In the genomic region with DNA sequence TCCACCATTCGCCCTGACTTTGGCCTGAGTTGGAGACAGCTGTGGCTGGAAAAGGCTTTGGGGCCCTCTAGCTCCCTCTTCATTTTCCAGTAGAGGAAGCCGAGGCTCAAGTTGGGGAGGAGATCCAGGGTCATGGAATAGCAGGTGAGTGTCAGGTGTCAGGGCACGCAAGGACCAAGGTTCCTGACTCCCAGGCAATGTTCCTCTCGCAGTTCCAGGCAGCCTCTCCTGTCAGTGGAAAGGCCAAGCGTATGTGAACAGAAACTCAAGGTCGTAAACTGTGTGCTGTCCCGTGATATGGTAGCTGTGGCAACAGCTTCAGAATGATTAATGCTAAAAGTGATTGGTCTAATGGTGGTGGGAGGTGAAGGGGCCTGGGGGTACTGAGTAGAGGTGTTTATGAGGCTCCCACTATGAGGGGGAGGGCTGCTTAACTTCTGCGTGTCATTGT, we compare ENCODE assay signal across 27 cellular contexts. TPM values are rescaled to one million over a fixed set of nuclear protein-coding genes. Genes with fewer than 3 reads are reported as not detected.
A peak's percentile ranks its signal among the peaks of the same experiment; 100 is the strongest.
DNase-seq lines count a peak whose midpoint lies in the region; ATAC-seq and TF ChIP-seq lines count a peak whose summit lies in the region.
"Had no signal": no experiment of that assay in that cellular context is flagged by ENCODE, and none has a peak within 500 bp of the region (broad histone marks: within the 10 kb centered on the region; RNA-seq: fewer than 3 reads in every experiment).

No MANE protein-coding gene starts in this region.

- DNase-seq in natural killer cell treated with Interleukin-12 subunit alpha and Interleukin-12 subunit beta and Interleukin-15 and Interleukin-18, amount 100 ng/mL, for 72 hours (ENCODE audit: low spot score): peak; percentile 31
- no peak for DNase-seq in natural killer cell
- peak; percentile 13 for DNase-seq in fibroblast of villous mesenchyme (ENCODE audit: low read depth)
- no peak for DNase-seq in neural progenitor cell (ENCODE audit: low spot score)
- no peak for DNase-seq in activated CD8-positive, alpha-beta memory T cell treated with anti-CD3 and anti-CD28 coated beads, Interleukin-2, amount 50 U/mL, for 48 hours
- DNase-seq in NCI-H146 treated with DMSO at 0.1 percent for 48 hours (lab: John Stamatoyannopoulos, UW; ENCODE audit: unreplicated experiment): no peak
- DNase-seq: activated CD4-positive, alpha-beta T cell treated with anti-CD3 and anti-CD28 coated beads for 36 hours; activated CD8-positive, alpha-beta memory T cell treated with anti-CD3 and anti-CD28 coated beads for 24 hours; activated gamma-delta T cell treated with Interleukin-2 at 50 U/mL for 16 hours; activated naive CD8-positive, alpha-beta T cell treated with anti-CD3 and anti-CD28 coated beads, Interleukin-2, amount 50 U/mL, for 24 hours; activated T-cell treated with anti-CD3 and anti-CD28 coated beads, Interleukin-2, amount 50 U/mL, for 1 hour; CD4-positive, alpha-beta memory T cell; dorsolateral prefrontal cortex; GM23248; lower lobe of right lung; NCI-H1105 treated with DMSO at 0.1 percent for 48 hours; NCI-H2081; NCI-H345; NCI-H774; psoas muscle; sigmoid colon; stimulated activated CD4-positive, alpha-beta T cell treated with anti-CD3 and anti-CD28 coated beads, Interleukin-4, amount 100 ng/mL, for 4 hours; stimulated activated naive B cell treated with anti-CD40 and anti-IgM and Interleukin-4, amounts not matched to agents 10 μg/mL and 1 μg/mL and 100 μg/mL, for 72 hours; T-helper 2 cell had no signal

- no peak overlapping the region for H3K4me3 ChIP-seq in fibroblast of villous mesenchyme (ENCODE audit: low read depth, low read length)
- no peak overlapping the region for H3K4me3 ChIP-seq in neural progenitor cell
- H3K4me3 ChIP-seq: dorsolateral prefrontal cortex, GM23248, lower lobe of right lung, psoas muscle, sigmoid colon had no signal

- no peak overlapping the region for H3K9ac ChIP-seq in neural progenitor cell
- H3K9ac ChIP-seq: GM23248 had no signal

- no peak overlapping the region for H3K4me3 Mint-ChIP-seq in natural killer cell treated with Interleukin-12 subunit alpha and Interleukin-12 subunit beta and Interleukin-15 and Interleukin-18, amount 100 ng/mL, for 72 hours
- H3K4me3 Mint-ChIP-seq in natural killer cell (no peak overlapping the region), neural progenitor cell (peak overlapping the region; percentile 57)
- H3K4me3 Mint-ChIP-seq in activated T-helper 17 cell treated with anti-CD3 and anti-CD28 coated beads, Interleukin-2, amount 50 U/mL, for 72 hours: no peak overlapping the region
- H3K4me3 Mint-ChIP-seq: activated CD4-positive, alpha-beta T cell treated with anti-CD3 and anti-CD28 coated beads for 36 hours; activated naive CD8-positive, alpha-beta T cell treated with anti-CD3 and anti-CD28 coated beads, Interleukin-2, amount 50 U/mL, for 24 hours; CD4-positive, alpha-beta memory T cell; stimulated activated naive B cell treated with anti-CD40 and anti-IgM and Interleukin-4, amounts not matched to agents 10 μg/mL and 1 μg/mL and 100 μg/mL, for 72 hours had no signal

- H3K27me3 Mint-ChIP-seq in natural killer cell treated with Interleukin-12 subunit alpha and Interleukin-12 subunit beta and Interleukin-15 and Interleukin-18, amount 100 ng/mL, for 72 hours: no peaks in the 10 kb centered on the region
- H3K27me3 Mint-ChIP-seq in natural killer cell (ENCODE audit: low read depth in 2 of 2): no peaks in the 10 kb centered on the region
- peaks cover 7% of the 10 kb centered on the region for H3K27me3 Mint-ChIP-seq in neural progenitor cell (ENCODE audit: insufficient read depth, low read depth)
- H3K27me3 Mint-ChIP-seq in activated T-helper 17 cell treated with anti-CD3 and anti-CD28 coated beads, Interleukin-2, amount 50 U/mL, for 72 hours: no peaks in the 10 kb centered on the region
- H3K27me3 Mint-ChIP-seq: activated CD4-positive, alpha-beta T cell treated with anti-CD3 and anti-CD28 coated beads for 36 hours; activated naive CD8-positive, alpha-beta T cell treated with anti-CD3 and anti-CD28 coated beads, Interleukin-2, amount 50 U/mL, for 24 hours had no signal

- H3K36me3 ChIP-seq in neural progenitor cell: no peaks in the 10 kb centered on the region
- H3K36me3 ChIP-seq: lower lobe of right lung, sigmoid colon had no signal

- H3K9me3 ChIP-seq in neural progenitor cell (ENCODE audit: low read depth): no peaks in the 10 kb centered on the region
- H3K9me3 ChIP-seq: lower lobe of right lung, psoas muscle, sigmoid colon had no signal

- H3K36me3 Mint-ChIP-seq in natural killer cell treated with Interleukin-12 subunit alpha and Interleukin-12 subunit beta and Interleukin-15 and Interleukin-18, amount 100 ng/mL, for 72 hours: no peaks in the 10 kb centered on the region
- H3K36me3 Mint-ChIP-seq in natural killer cell (no peaks in the 10 kb centered on the region), neural progenitor cell (no peaks in the 10 kb centered on the region)
- no peaks in the 10 kb centered on the region for H3K36me3 Mint-ChIP-seq in activated T-helper 17 cell treated with anti-CD3 and anti-CD28 coated beads, Interleukin-2, amount 50 U/mL, for 72 hours (ENCODE audit: low read depth)
- H3K36me3 Mint-ChIP-seq: CD4-positive, alpha-beta memory T cell; stimulated activated naive B cell treated with anti-CD40 and anti-IgM and Interleukin-4, amounts not matched to agents 10 μg/mL and 1 μg/mL and 100 μg/mL, for 72 hours had no signal

- peaks cover 4 to 13% of the 10 kb centered on the region in 2 donors for H3K4me1 Mint-ChIP-seq in natural killer cell treated with Interleukin-12 subunit alpha and Interleukin-12 subunit beta and Interleukin-15 and Interleukin-18, amount 100 ng/mL, for 72 hours (ENCODE audit: low read depth in 2 of 2)
- H3K4me1 Mint-ChIP-seq in natural killer cell (peaks cover 0 to 10% of the 10 kb centered on the region in 2 donors), neural progenitor cell (peaks cover 42% of the 10 kb centered on the region)
- H3K4me1 Mint-ChIP-seq in activated T-helper 17 cell treated with anti-CD3 and anti-CD28 coated beads, Interleukin-2, amount 50 U/mL, for 72 hours: no peaks in the 10 kb centered on the region

- TF ChIP-seq CTCF in natural killer cell (IDR thresholded peaks at IDR 0.05): no peak
- no peak for TF ChIP-seq CTCF in fibroblast of villous mesenchyme (IDR thresholded peaks at IDR 0.05; ENCODE audit: insufficient read depth, low read depth, low read length)
- no peak for TF ChIP-seq CTCF in neural progenitor cell (IDR thresholded peaks at IDR 0.05)

- H3K79me2 ChIP-seq in neural progenitor cell (ENCODE audit: low read depth): no peaks in the 10 kb centered on the region

- H2AFZ ChIP-seq in neural progenitor cell (replicated peaks): no peak overlapping the region
- H2AFZ ChIP-seq: GM23248 had no signal

- ATAC-seq in natural killer cell treated with Interleukin-12 subunit alpha and Interleukin-12 subunit beta and Interleukin-15 and Interleukin-18, amount 100 ng/mL, for 72 hours: no peak
- ATAC-seq in natural killer cell (no peak), HG02610 (IDR thresholded peaks at IDR 0.05; ENCODE audit: unreplicated experiment) (no peak)
- ATAC-seq in activated T-helper 17 cell treated with anti-CD3 and anti-CD28 coated beads, Interleukin-2, amount 50 U/mL, for 72 hours (replicated peaks): no peak
- ATAC-seq: activated CD4-positive, alpha-beta T cell treated with anti-CD3 and anti-CD28 coated beads for 36 hours; activated naive CD8-positive, alpha-beta T cell treated with anti-CD3 and anti-CD28 coated beads, Interleukin-2, amount 50 U/mL, for 24 hours; lower lobe of right lung; stimulated activated naive B cell treated with anti-CD40 and anti-IgM and Interleukin-4, amounts not matched to agents 10 μg/mL and 1 μg/mL and 100 μg/mL, for 72 hours had no signal

- intact Hi-C loops in natural killer cell (cut with micrococcal nuclease): no loop called here

- no peaks in the 10 kb centered on the region for H3K27me3 ChIP-seq in neural progenitor cell

- no peaks in the 10 kb centered on the region for H4K20me1 ChIP-seq in neural progenitor cell (ENCODE audit: low read depth)

- H3K27ac ChIP-seq in neural progenitor cell: no peak overlapping the region
- H3K27ac ChIP-seq: GM23248, lower lobe of right lung, psoas muscle had no signal

- peaks cover 8% of the 10 kb centered on the region for H3F3A ChIP-seq in neural progenitor cell (ENCODE audit: low read depth)

- no peak overlapping the region for H3K4me2 ChIP-seq in neural progenitor cell

- no peaks in the 10 kb centered on the region for H3K4me1 ChIP-seq in neural progenitor cell
- H3K4me1 ChIP-seq: lower lobe of right lung, psoas muscle, sigmoid colon had no signal

- H3K27ac Mint-ChIP-seq in natural killer cell treated with Interleukin-12 subunit alpha and Interleukin-12 subunit beta and Interleukin-15 and Interleukin-18, amount 100 ng/mL, for 72 hours: no peak overlapping the region
- H3K27ac Mint-ChIP-seq in natural killer cell: no peak overlapping the region
- H3K27ac Mint-ChIP-seq in neural progenitor cell: peak overlapping the region; percentile 77
- no peak overlapping the region for H3K27ac Mint-ChIP-seq in activated T-helper 17 cell treated with anti-CD3 and anti-CD28 coated beads, Interleukin-2, amount 50 U/mL, for 72 hours
- H3K27ac Mint-ChIP-seq: activated CD4-positive, alpha-beta T cell treated with anti-CD3 and anti-CD28 coated beads for 36 hours; activated naive CD8-positive, alpha-beta T cell treated with anti-CD3 and anti-CD28 coated beads, Interleukin-2, amount 50 U/mL, for 24 hours; CD4-positive, alpha-beta memory T cell; stimulated activated naive B cell treated with anti-CD40 and anti-IgM and Interleukin-4, amounts not matched to agents 10 μg/mL and 1 μg/mL and 100 μg/mL, for 72 hours had no signal

- H3K9me3 Mint-ChIP-seq in natural killer cell treated with Interleukin-12 subunit alpha and Interleukin-12 subunit beta and Interleukin-15 and Interleukin-18, amount 100 ng/mL, for 72 hours: no peaks in the 10 kb centered on the region
- no peaks in the 10 kb centered on the region for H3K9me3 Mint-ChIP-seq in natural killer cell
- H3K9me3 Mint-ChIP-seq in neural progenitor cell: peaks cover 7% of the 10 kb centered on the region
- H3K9me3 Mint-ChIP-seq in activated T-helper 17 cell treated with anti-CD3 and anti-CD28 coated beads, Interleukin-2, amount 50 U/mL, for 72 hours: no peaks in the 10 kb centered on the region
- H3K9me3 Mint-ChIP-seq: activated naive CD8-positive, alpha-beta T cell treated with anti-CD3 and anti-CD28 coated beads, Interleukin-2, amount 50 U/mL, for 24 hours; CD4-positive, alpha-beta memory T cell; stimulated activated naive B cell treated with anti-CD40 and anti-IgM and Interleukin-4, amounts not matched to agents 10 μg/mL and 1 μg/mL and 100 μg/mL, for 72 hours had no signal

RNA-seq across cellular contexts. Expression of a gene that starts 13.2 kb away (rescaled TPM):
- total RNA-seq in natural killer cell treated with Interleukin-12 subunit alpha and Interleukin-12 subunit beta and Interleukin-15 and Interleukin-18, amount 100 ng/mL, for 72 hours: under 1 TPM; 0.07 to 0.61 TPM
- total RNA-seq in natural killer cell: 1 to 10 TPM in 2 of 3 donors, under 1 TPM in 1; 0.70 to 1.5 (median 1.1) TPM
- total RNA-seq in fibroblast of villous mesenchyme: 0.86 and 1.6 TPM in 2 replicates
- total RNA-seq in neural progenitor cell (ENCODE audit: low replicate concordance): 0.53 TPM in 1 of 2 replicates, not detected in the other
- under 1 TPM; 0.06 to 0.19 TPM for total RNA-seq in activated T-helper 17 cell treated with anti-CD3 and anti-CD28 coated beads, Interleukin-2, amount 50 U/mL, for 72 hours
- total RNA-seq: activated CD4-positive, alpha-beta T cell treated with anti-CD3 and anti-CD28 coated beads for 36 hours; CD4-positive, alpha-beta memory T cell; endothelial cell of umbilical vein had no signal

Comparison
In these comparisons a context has a peak if more than half of its experiments do, and no peak if none do; other contexts are left out.
1. DNase-seq: peak in natural killer cell treated with Interleukin-12 subunit alpha and Interleukin-12 subunit beta and Interleukin-15 and Interleukin-18, amount 100 ng/mL, for 72 hours (single experiment) and fibroblast of villous mesenchyme (single experiment); none in natural killer cell (single experiment), neural progenitor cell (single experiment), activated CD8-positive, alpha-beta memory T cell treated with anti-CD3 and anti-CD28 coated beads, Interleukin-2, amount 50 U/mL, for 48 hours (single experiment) and NCI-H146 treated with DMSO at 0.1 percent for 48 hours (single experiment).